ENCODE assay signal across 1 cellular context in the genomic region with DNA sequence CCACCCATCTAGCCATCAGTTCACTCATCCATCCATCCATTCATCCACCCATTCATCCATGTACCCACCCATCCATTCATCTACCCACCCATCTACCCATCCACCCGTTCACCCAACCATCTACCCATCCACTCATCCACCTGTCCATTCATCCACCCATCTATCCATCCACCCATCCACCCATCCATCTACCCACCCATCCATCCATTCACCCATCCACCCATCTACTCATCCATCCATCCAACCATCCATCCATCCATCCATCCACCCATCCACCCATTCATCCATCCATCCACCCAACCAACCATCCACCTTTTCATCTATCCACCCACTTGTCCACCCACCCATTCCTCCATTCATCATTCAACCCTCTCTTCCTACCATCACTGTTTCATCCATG.
TF ChIP-seq lines count a peak whose summit lies in the region.

No MANE protein-coding gene starts in this region.

TF ChIP-seq in HEK293, 187 proteins besides CTCF, POLR2A, EP300 and RAD21 (continued from another document and continues in another):
- no peak for TF ChIP-seq ZNF18 (tag by site-specific recombination; IDR thresholded peaks at IDR 0.05)
- TF ChIP-seq ZNF292 (tag by site-specific recombination; IDR thresholded peaks at IDR 0.05; ENCODE audit: borderline replicate concordance, low read depth), result no peak
- no peak for TF ChIP-seq ZNF585B (tag by site-specific recombination; IDR thresholded peaks at IDR 0.05)
- TF ChIP-seq ZNF121 (tag by site-specific recombination; IDR thresholded peaks at IDR 0.05), result no peak
- TF ChIP-seq ZNF555 (tag by site-specific recombination; conservative IDR thresholded peaks at IDR 0.05), result no peak
- no peak for TF ChIP-seq ZXDB (tag by site-specific recombination; IDR thresholded peaks at IDR 0.05)
- no peak for TF ChIP-seq ZNF530 (tag by site-specific recombination; IDR thresholded peaks at IDR 0.05; ENCODE audit: low read depth)
- TF ChIP-seq ZNF239 (tag by site-specific recombination; IDR thresholded peaks at IDR 0.05), result no peak
- no peak for TF ChIP-seq ZNF510 (tag by site-specific recombination; IDR thresholded peaks at IDR 0.05; ENCODE audit: insufficient replicate concordance)
- no peak for TF ChIP-seq ZNF274 (IDR thresholded peaks at IDR 0.05; ENCODE audit: low read length)
- no peak for TF ChIP-seq ZNF274 (tag by site-specific recombination; IDR thresholded peaks at IDR 0.05; ENCODE audit: borderline replicate concordance)
- TF ChIP-seq ZNF529 (tag by site-specific recombination; IDR thresholded peaks at IDR 0.05; ENCODE audit: insufficient replicate concordance), result no peak
- no peak for TF ChIP-seq ZFP41 (tag by site-specific recombination; IDR thresholded peaks at IDR 0.05; ENCODE audit: borderline replicate concordance)
- no peak for TF ChIP-seq ZNF785 (tag by site-specific recombination; IDR thresholded peaks at IDR 0.05)
- no peak for TF ChIP-seq ZNF24 (tag by site-specific recombination; IDR thresholded peaks at IDR 0.05)
- TF ChIP-seq ZNF624 (tag by site-specific recombination; IDR thresholded peaks at IDR 0.05), result no peak
- no peak for TF ChIP-seq ZNF768 (tag by site-specific recombination; IDR thresholded peaks at IDR 0.05)
- no peak for TF ChIP-seq ZNF658 (tag by site-specific recombination; IDR thresholded peaks at IDR 0.05)
- 0 out of 2 replicates have a peak, but pooled peaks have one; percentile 13 for TF ChIP-seq YY2 (tag by site-specific recombination; IDR thresholded peaks at IDR 0.05)
- TF ChIP-seq ZSCAN23 (tag by site-specific recombination; IDR thresholded peaks at IDR 0.05), result no peak
- no peak for TF ChIP-seq ZNF600 (tag by site-specific recombination; IDR thresholded peaks at IDR 0.05)
- peak; percentile 54; the same call in 1 of the 2 replicates for TF ChIP-seq ZNF776 (tag by site-specific recombination; IDR thresholded peaks at IDR 0.05; ENCODE audit: borderline replicate concordance)
- TF ChIP-seq ZNF473 (tag by site-specific recombination; IDR thresholded peaks at IDR 0.05), result 0 out of 2 replicates have a peak, but pooled peaks have one; percentile 18
- 0 out of 2 replicates have a peak, but pooled peaks have one; percentile 50 for TF ChIP-seq ZNF311 (tag by site-specific recombination; IDR thresholded peaks at IDR 0.05; ENCODE audit: borderline replicate concordance)
- no peak for TF ChIP-seq BCL11A (tag by site-specific recombination; IDR thresholded peaks at IDR 0.05; ENCODE audit: low read depth)
- no peak for TF ChIP-seq ZNF621 (tag by site-specific recombination; IDR thresholded peaks at IDR 0.05)
- TF ChIP-seq, protein P1, sequence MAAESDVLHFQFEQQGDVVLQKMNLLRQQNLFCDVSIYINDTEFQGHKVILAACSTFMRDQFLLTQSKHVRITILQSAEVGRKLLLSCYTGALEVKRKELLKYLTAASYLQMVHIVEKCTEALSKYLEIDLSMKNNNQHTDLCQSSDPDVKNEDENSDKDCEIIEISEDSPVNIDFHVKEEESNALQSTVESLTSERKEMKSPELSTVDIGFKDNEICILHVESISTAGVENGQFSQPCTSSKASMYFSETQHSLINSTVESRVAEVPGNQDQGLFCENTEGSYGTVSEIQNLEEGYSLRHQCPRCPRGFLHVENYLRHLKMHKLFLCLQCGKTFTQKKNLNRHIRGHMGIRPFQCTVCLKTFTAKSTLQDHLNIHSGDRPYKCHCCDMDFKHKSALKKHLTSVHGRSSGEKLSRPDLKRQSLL (tag by site-specific recombination; IDR thresholded peaks at IDR 0.05), result no peak
- no peak for TF ChIP-seq SALL2 (tag by site-specific recombination; IDR thresholded peaks at IDR 0.05; ENCODE audit: borderline replicate concordance)
- no peak for TF ChIP-seq ZNF146 (tag by site-specific recombination; IDR thresholded peaks at IDR 0.05)
- TF ChIP-seq ZNF707 (tag by site-specific recombination; IDR thresholded peaks at IDR 0.05), result no peak
- peak; percentile 13; the same call in 1 of the 2 replicates for TF ChIP-seq ZNF140 (tag by site-specific recombination; IDR thresholded peaks at IDR 0.05)
- TF ChIP-seq ZBTB7A (tag by site-specific recombination; IDR thresholded peaks at IDR 0.05; ENCODE audit: low read depth), result no peak
- no peak for TF ChIP-seq ZNF670 (tag by site-specific recombination; IDR thresholded peaks at IDR 0.05; ENCODE audit: low read depth)
- TF ChIP-seq ZNF114 (tag by site-specific recombination; IDR thresholded peaks at IDR 0.05), result 0 out of 2 replicates have a peak, but pooled peaks have one; percentile 28
- TF ChIP-seq KLF10 (tag by site-specific recombination; IDR thresholded peaks at IDR 0.05), result no peak
- TF ChIP-seq ZNF248 (tag by site-specific recombination; IDR thresholded peaks at IDR 0.05), result 0 out of 2 replicates have a peak, but pooled peaks have one; percentile 11
- TF ChIP-seq ZNF629 (tag by site-specific recombination; IDR thresholded peaks at IDR 0.05), result no peak
- no peak for TF ChIP-seq ZNF521 (tag by site-specific recombination; IDR thresholded peaks at IDR 0.05)
- TF ChIP-seq ZNF544 (tag by site-specific recombination; IDR thresholded peaks at IDR 0.05), result peak; percentile 24; the same call in 1 of the 2 replicates
- TF ChIP-seq ZNF211 (tag by site-specific recombination; IDR thresholded peaks at IDR 0.05; ENCODE audit: low read depth), result no peak
- TF ChIP-seq, protein P2, sequence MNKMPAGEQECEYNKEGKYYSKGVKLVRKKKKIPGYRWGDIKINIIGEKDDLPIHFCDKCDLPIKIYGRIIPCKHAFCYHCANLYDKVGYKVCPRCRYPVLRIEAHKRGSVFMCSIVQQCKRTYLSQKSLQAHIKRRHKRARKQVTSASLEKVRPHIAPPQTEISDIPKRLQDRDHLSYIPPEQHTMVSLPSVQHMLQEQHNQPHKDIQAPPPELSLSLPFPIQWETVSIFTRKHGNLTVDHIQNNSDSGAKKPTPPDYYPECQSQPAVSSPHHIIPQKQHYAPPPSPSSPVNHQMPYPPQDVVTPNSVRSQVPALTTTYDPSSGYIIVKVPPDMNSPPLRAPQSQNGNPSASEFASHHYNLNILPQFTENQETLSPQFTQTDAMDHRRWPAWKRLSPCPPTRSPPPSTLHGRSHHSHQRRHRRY (tag by site-specific recombination; IDR thresholded peaks at IDR 0.05), result 0 out of 2 replicates have a peak, but pooled peaks have one; percentile 11
- TF ChIP-seq ZNF366 (tag by site-specific recombination; conservative IDR thresholded peaks at IDR 0.05), result peak; percentile 97
- TF ChIP-seq ZNF280C (tag by site-specific recombination; IDR thresholded peaks at IDR 0.05), result no peak
- TF ChIP-seq ZNF266 (tag by site-specific recombination; IDR thresholded peaks at IDR 0.05; ENCODE audit: low read depth), result no peak
- no peak for TF ChIP-seq ZNF837 (tag by site-specific recombination; IDR thresholded peaks at IDR 0.05)
- TF ChIP-seq WT1 (tag by site-specific recombination; IDR thresholded peaks at IDR 0.05), result no peak
- no peak for TF ChIP-seq SCRT1 (tag by site-specific recombination; IDR thresholded peaks at IDR 0.05; ENCODE audit: borderline replicate concordance)
- no peak for TF ChIP-seq ZNF560 (tag by site-specific recombination; IDR thresholded peaks at IDR 0.05; ENCODE audit: borderline replicate concordance)
- no peak for TF ChIP-seq OVOL3 (tag by site-specific recombination; IDR thresholded peaks at IDR 0.05)
- no peak for TF ChIP-seq ZNF26 (tag by site-specific recombination; IDR thresholded peaks at IDR 0.05)
- TF ChIP-seq, protein P3, sequence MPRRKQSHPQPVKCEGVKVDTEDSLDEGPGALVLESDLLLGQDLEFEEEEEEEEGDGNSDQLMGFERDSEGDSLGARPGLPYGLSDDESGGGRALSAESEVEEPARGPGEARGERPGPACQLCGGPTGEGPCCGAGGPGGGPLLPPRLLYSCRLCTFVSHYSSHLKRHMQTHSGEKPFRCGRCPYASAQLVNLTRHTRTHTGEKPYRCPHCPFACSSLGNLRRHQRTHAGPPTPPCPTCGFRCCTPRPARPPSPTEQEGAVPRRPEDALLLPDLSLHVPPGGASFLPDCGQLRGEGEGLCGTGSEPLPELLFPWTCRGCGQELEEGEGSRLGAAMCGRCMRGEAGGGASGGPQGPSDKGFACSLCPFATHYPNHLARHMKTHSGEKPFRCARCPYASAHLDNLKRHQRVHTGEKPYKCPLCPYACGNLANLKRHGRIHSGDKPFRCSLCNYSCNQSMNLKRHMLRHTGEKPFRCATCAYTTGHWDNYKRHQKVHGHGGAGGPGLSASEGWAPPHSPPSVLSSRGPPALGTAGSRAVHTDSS (tag by site-specific recombination; IDR thresholded peaks at IDR 0.05), result no peak
- no peak for TF ChIP-seq ZNF433 (tag by site-specific recombination; IDR thresholded peaks at IDR 0.05; ENCODE audit: low read depth)
- no peak for TF ChIP-seq HOXC10 (CRISPR knock-in tag; IDR thresholded peaks at IDR 0.05)
- TF ChIP-seq SCRT2 (tag by site-specific recombination; IDR thresholded peaks at IDR 0.05), result no peak
- TF ChIP-seq ZBTB21 (tag by site-specific recombination; IDR thresholded peaks at IDR 0.05), result no peak
- TF ChIP-seq, protein P4, sequence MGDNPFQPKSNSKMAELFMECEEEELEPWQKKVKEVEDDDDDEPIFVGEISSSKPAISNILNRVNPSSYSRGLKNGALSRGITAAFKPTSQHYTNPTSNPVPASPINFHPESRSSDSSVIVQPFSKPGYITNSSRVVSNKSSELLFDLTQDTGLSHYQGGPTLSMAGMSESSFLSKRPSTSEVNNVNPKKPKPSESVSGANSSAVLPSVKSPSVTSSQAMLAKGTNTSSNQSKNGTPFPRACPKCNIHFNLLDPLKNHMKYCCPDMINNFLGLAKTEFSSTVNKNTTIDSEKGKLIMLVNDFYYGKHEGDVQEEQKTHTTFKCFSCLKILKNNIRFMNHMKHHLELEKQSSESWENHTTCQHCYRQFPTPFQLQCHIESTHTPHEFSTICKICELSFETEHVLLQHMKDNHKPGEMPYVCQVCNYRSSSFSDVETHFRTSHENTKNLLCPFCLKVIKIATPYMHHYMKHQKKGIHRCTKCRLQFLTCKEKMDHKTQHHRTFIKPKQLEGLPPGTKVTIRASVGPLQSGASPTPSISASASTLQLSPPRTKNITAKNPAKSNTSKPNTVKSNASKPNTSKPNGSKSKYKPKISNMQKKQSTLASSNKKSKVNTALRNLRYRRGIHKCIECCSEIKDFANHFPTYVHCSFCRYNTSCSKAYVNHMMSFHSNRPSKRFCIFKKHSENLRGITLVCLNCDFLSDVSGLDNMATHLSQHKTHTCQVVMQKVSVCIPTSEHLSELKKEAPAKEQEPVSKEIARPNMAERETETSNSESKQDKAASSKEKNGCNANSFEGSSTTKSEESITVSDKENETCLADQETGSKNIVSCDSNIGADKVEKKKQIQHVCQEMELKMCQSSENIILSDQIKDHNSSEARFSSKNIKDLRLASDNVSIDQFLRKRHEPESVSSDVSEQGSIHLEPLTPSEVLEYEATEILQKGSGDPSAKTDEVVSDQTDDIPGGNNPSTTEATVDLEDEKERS (tag by site-specific recombination; IDR thresholded peaks at IDR 0.05), result no peak
- TF ChIP-seq GLI4 (tag by site-specific recombination; IDR thresholded peaks at IDR 0.05), result no peak
- no peak for TF ChIP-seq ZNF639 (tag by site-specific recombination; IDR thresholded peaks at IDR 0.05)
